11 cellular contexts compared by ENCODE assay signal in genomic region chr7:82562716-82563404, GRCh38.
DNase-seq lines count a peak whose midpoint lies in the region; TF ChIP-seq lines count a peak whose summit lies in the region.
"Had no signal": no experiment of that assay in that cellular context is flagged by ENCODE, and none has a peak within 500 bp of the region (broad histone marks: within the 10 kb centered on the region; RNA-seq: fewer than 3 reads in every experiment).

No MANE protein-coding gene starts in this region.

- no peak overlapping the region for H3K4me2 ChIP-seq in smooth muscle cell

- 57% methylated on average over 2 of the region's 2 CpGs for WGBS in smooth muscle cell (ENCODE audit: low lambda C conversion rate)

- no peaks in the 10 kb centered on the region for H3K79me2 ChIP-seq in smooth muscle cell (ENCODE audit: low read depth)

- H2AFZ ChIP-seq in smooth muscle cell (ENCODE audit: low read depth) = no peak overlapping the region

- H3K4me3 ChIP-seq in SJSA1 (no peak overlapping the region), fibroblast of pulmonary artery (replicated peaks; ENCODE audit: low read depth, low read length) (no peak overlapping the region), smooth muscle cell (no peak overlapping the region)
- H3K4me3 ChIP-seq: HAP-1, ovary, thoracic aorta had no signal

- peaks cover 15% of the 10 kb centered on the region for H3K4me1 ChIP-seq in SJSA1 (replicated peaks)
- H3K4me1 ChIP-seq in smooth muscle cell (ENCODE audit: low read depth) = peaks cover 4% of the 10 kb centered on the region

- H3K36me3 ChIP-seq in SJSA1 (no peaks in the 10 kb centered on the region), smooth muscle cell (ENCODE audit: low read depth) (no peaks in the 10 kb centered on the region)
- H3K36me3 ChIP-seq: HAP-1, ovary, thoracic aorta had no signal

- TF ChIP-seq CTCF in fibroblast of pulmonary artery (IDR thresholded peaks at IDR 0.05; ENCODE audit: low read length, missing control alignments) (no peak), smooth muscle cell (IDR thresholded peaks at IDR 0.05; ENCODE audit: borderline replicate concordance, insufficient read depth, poor library complexity, severe bottlenecking) (no peak)

- H3K9ac ChIP-seq in smooth muscle cell (ENCODE audit: low read depth) = no peak overlapping the region

- H3K9me3 ChIP-seq in SJSA1 (replicated peaks) (no peaks in the 10 kb centered on the region), smooth muscle cell (replicated peaks; ENCODE audit: low read depth) (no peaks in the 10 kb centered on the region)
- H3K9me3 ChIP-seq: HAP-1, ovary, thoracic aorta had no signal

- no peaks in the 10 kb centered on the region for H4K20me1 ChIP-seq in smooth muscle cell (ENCODE audit: low read depth)

- no peaks in the 10 kb centered on the region for H3F3A ChIP-seq in smooth muscle cell (ENCODE audit: low read depth)

- peak; percentile 82 for DNase-seq in ELR (ENCODE audit: low read depth)
- peak in 1 of 2 experiments; percentile 79 for DNase-seq in SJSA1 (ENCODE audit: low read depth in 1 of 2, low spot score in 2 of 2)
- peak; percentile 62 for DNase-seq in fibroblast of pulmonary artery (ENCODE audit: low read depth)
- DNase-seq in smooth muscle cell (lab: John Stamatoyannopoulos, UW; ENCODE audit: unreplicated experiment) = no peak
- no peak for DNase-seq in NCI-H1930 (lab: John Stamatoyannopoulos, UW)
- no peak for DNase-seq in activated effector memory CD4-positive, alpha-beta T cell treated with anti-CD3 and anti-CD28 coated beads, Interleukin-2, amount 50 U/mL, for 16 hours
- no peak for DNase-seq in SKM-1 (lab: John Stamatoyannopoulos, UW; ENCODE audit: unreplicated experiment)
- DNase-seq: hippocampal formation, ovary had no signal

- H3K27me3 ChIP-seq in SJSA1 (replicated peaks) (no peaks in the 10 kb centered on the region), smooth muscle cell (ENCODE audit: low read depth) (no peaks in the 10 kb centered on the region)
- H3K27me3 ChIP-seq: ovary had no signal

- H3K27ac ChIP-seq in SJSA1 = peak overlapping the region; percentile 58
- peak overlapping the region; percentile 27 for H3K27ac ChIP-seq in smooth muscle cell (ENCODE audit: low read depth)
- H3K27ac ChIP-seq: ovary, thoracic aorta had no signal

Comparison
In these comparisons a context has a peak if more than half of its experiments do, and no peak if none do; other contexts are left out.
1. DNase-seq: peak in ELR (single experiment) and fibroblast of pulmonary artery (single experiment); none in smooth muscle cell (single experiment), NCI-H1930 (0 of 2), activated effector memory CD4-positive, alpha-beta T cell treated with anti-CD3 and anti-CD28 coated beads, Interleukin-2, amount 50 U/mL, for 16 hours (single experiment) and SKM-1 (single experiment).